Comparison of ENCODE assay signal across 8 cellular contexts in the genomic region with DNA sequence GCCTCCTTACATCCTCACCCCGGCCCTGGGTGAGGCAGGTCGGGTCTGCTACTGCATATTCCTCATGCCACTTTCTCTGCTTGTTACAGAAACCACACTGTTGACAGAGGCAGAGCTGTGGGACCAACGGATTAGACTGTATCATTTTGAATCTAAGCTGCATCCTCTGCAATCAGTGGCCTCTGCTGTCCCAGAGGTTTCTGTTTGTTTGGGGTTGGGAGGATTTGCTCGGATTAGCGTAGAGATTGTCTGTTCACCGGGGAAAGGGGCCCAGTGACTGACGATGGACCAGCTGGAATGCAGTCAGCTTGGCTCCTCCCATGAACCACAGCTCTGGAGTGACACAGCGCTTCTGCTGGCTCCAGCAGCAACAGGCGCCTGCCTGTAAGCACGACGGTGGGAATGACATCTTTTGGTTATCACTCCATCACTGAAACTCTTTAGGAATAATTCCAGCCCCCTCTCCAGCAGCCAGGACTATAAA. TPM values are rescaled to one million over a fixed set of nuclear protein-coding genes. Genes with fewer than 3 reads are reported as not detected.
DNase-seq lines count a peak whose midpoint lies in the region; ATAC-seq, FAIRE-seq and TF ChIP-seq lines count a peak whose summit lies in the region.

No MANE protein-coding gene starts in this region.

- CTCF ChIA-PET in PC-9 (lab: Charles Lee): interaction anchor here (0.5 kb wide), 1 partner anchor 417 kb away, joined by 6 read pairs; no protein-coding TSS in a partner anchor

- 0 out of 2 replicates have a peak, but pooled peaks cover 3% of the 10 kb centered on the region for H3K9me3 ChIP-seq in PC-9 (ENCODE audit: insufficient read depth, low read depth)
- no peaks in the 10 kb centered on the region for H3K9me3 ChIP-seq in neuronal stem cell (replicated peaks in 1 of 2; ENCODE audit: control insufficient read depth in 2 of 2, insufficient read depth in 1 of 2, low read depth in 1 of 2, low read length in 2 of 2)
- no peaks in the 10 kb centered on the region for H3K9me3 ChIP-seq in small intestine (ENCODE audit: control insufficient read depth, low read depth)

- peak overlapping the region; percentile 21 for H3K4me2 ChIP-seq in PC-9
- peak overlapping the region; percentile 40 for H3K4me2 ChIP-seq in neuronal stem cell (ENCODE audit: insufficient read depth, low read length, poor library complexity, severe bottlenecking)

- FAIRE-seq in D721Med (lab: Jason Lieb, UNC): peak; percentile 80
- no peak for FAIRE-seq in GM12891 (lab: Jason Lieb, UNC)
- FAIRE-seq in small intestine (lab: Jason Lieb, UNC): no peak

- H3K79me2 ChIP-seq in PC-9 (ENCODE audit: low read depth): no peaks in the 10 kb centered on the region

- TF ChIP-seq CTCF in D721Med (IDR thresholded peaks at IDR 0.05; ENCODE audit: insufficient read depth, missing control alignments) (no peak), PC-9 (conservative IDR thresholded peaks at IDR 0.05) (no peak)

- no CpG with 5 or more reads among the region's 11 CpGs for WGBS in neuronal stem cell (ENCODE audit: extremely low coverage in 2 of 2, insufficient read length in 2 of 2, insufficient replicate concordance in 1 of 2), 2 donors
- 3 to 4% (median 4%) methylated on average over 11 of the region's 11 CpGs for WGBS in small intestine, 3 donors

- BruUV-seq in PC-9 (replicated peaks; lab: Mats Ljungman, UMichigan): no TSS peak

- H2BK5ac ChIP-seq in neuronal stem cell (ENCODE audit: low read length): no peak overlapping the region

- H3K18ac ChIP-seq in neuronal stem cell (ENCODE audit: low read length): peak overlapping the region; percentile 94

- H2AK5ac ChIP-seq in neuronal stem cell (ENCODE audit: low read depth, low read length): no peak overlapping the region

- H3K14ac ChIP-seq in neuronal stem cell (ENCODE audit: low read length): no peak overlapping the region

- no peak for ATAC-seq in GM18909 (IDR thresholded peaks at IDR 0.05; ENCODE audit: poor library complexity, unreplicated experiment)
- no peak for ATAC-seq in GM21515 (IDR thresholded peaks at IDR 0.05; ENCODE audit: unreplicated experiment)

- H3K4ac ChIP-seq in neuronal stem cell (ENCODE audit: low read length): no peak overlapping the region

- no peaks in the 10 kb centered on the region for H3K79me1 ChIP-seq in neuronal stem cell (ENCODE audit: low read depth, low read length)

- H3K4me3 ChIP-seq in PC-9 (no peak overlapping the region), neuronal stem cell (ENCODE audit: low read length in 2 of 2) (no peak overlapping the region), small intestine (ENCODE audit: low read depth in 1 of 2, low read length in 2 of 2) (no peak overlapping the region)

- intact Hi-C loops in PC-9 (cut with micrococcal nuclease; ENCODE audit: unreplicated experiment): loop anchor here (2.0 kb wide), 3 partner anchors 26 to 52 kb away; no protein-coding TSS in a partner anchor

- no peaks in the 10 kb centered on the region for H4K20me1 ChIP-seq in PC-9 (ENCODE audit: insufficient read depth)

- H2AFZ ChIP-seq in PC-9: no peak overlapping the region
- peak overlapping the region; percentile 78 for H2AFZ ChIP-seq in neuronal stem cell (ENCODE audit: low read length)

- H4K8ac ChIP-seq in neuronal stem cell (ENCODE audit: low read depth, low read length): peak overlapping the region; percentile 25

- H3K36me3 ChIP-seq in PC-9 (ENCODE audit: low read depth) (no peaks in the 10 kb centered on the region), neuronal stem cell (replicated peaks in 1 of 2; ENCODE audit: control insufficient read depth in 2 of 2, insufficient read depth in 2 of 2, low read length in 2 of 2) (no peaks in the 10 kb centered on the region), small intestine (ENCODE audit: control insufficient read depth in 2 of 2, insufficient read depth in 2 of 2, low read length in 2 of 2) (no peaks in the 10 kb centered on the region)

- H2BK120ac ChIP-seq in neuronal stem cell (ENCODE audit: low read depth, low read length): no peak overlapping the region

- TF ChIP-seq POLR2A in GM12891 (IDR thresholded peaks at IDR 0.05; ENCODE audit: low read depth, low read length): no peak

- H2BK12ac ChIP-seq in neuronal stem cell (ENCODE audit: low read length): no peak overlapping the region

- H3K27ac ChIP-seq in PC-9: peak overlapping the region; percentile 22; the same call in 1 of the 2 replicates
- no peak overlapping the region for H3K27ac ChIP-seq in neuronal stem cell (replicated peaks; ENCODE audit: low read length)
- peak overlapping the region in 1 of 2 donors; percentile 19 for H3K27ac ChIP-seq in small intestine (ENCODE audit: low read depth in 1 of 2, low read length in 1 of 2)

- POLR2A ChIA-PET in PC-9 (lab: Charles Lee; ENCODE audit: unreplicated experiment): interaction anchor here (0.6 kb wide), 1 partner anchor 63 kb away, joined by 6 read pairs; no protein-coding TSS in a partner anchor

- peak; percentile 68 for DNase-seq in D721Med (ENCODE audit: insufficient read length, low spot score)
- peak; percentile 59 to 74 for DNase-seq in PC-9
- DNase-seq in fibroblast of the conjunctiva (ENCODE audit: low read depth): peak; percentile 40
- peak; percentile 67 for DNase-seq in neuronal stem cell (ENCODE audit: low spot score)
- DNase-seq in GM12891 (ENCODE audit: insufficient read length, low spot score): no peak
- DNase-seq in small intestine: no peak

- H4K91ac ChIP-seq in neuronal stem cell (ENCODE audit: low read depth, low read length, poor library complexity): peak overlapping the region; percentile 45

- H3K4me1 ChIP-seq in PC-9 (replicated peaks; ENCODE audit: insufficient read depth) (peaks cover 29% of the 10 kb centered on the region), neuronal stem cell (ENCODE audit: control insufficient read depth in 2 of 2, insufficient read depth in 1 of 2, low read depth in 1 of 2, low read length in 2 of 2) (peaks cover 5 to 13% of the 10 kb centered on the region in 2 donors), small intestine (ENCODE audit: control insufficient read depth in 2 of 2, insufficient read depth in 1 of 2, low read depth in 1 of 2, low read length in 1 of 2) (no peaks in the 10 kb centered on the region)

- no peak overlapping the region for H3K9ac ChIP-seq in neuronal stem cell (ENCODE audit: low read depth, low read length, poor library complexity)

- no peak overlapping the region for H3K23ac ChIP-seq in neuronal stem cell (ENCODE audit: low read depth, low read length, poor library complexity)

- H3K9me2 ChIP-seq in PC-9 (ENCODE audit: insufficient read depth): no peaks in the 10 kb centered on the region

- no peaks in the 10 kb centered on the region for H3K27me3 ChIP-seq in PC-9 (ENCODE audit: insufficient read depth, low read depth)
- peaks cover 0 to 3% (median 0%) of the 10 kb centered on the region in 3 experiments for H3K27me3 ChIP-seq in neuronal stem cell (ENCODE audit: control insufficient read depth in 3 of 3, insufficient read depth in 3 of 3, low read depth in 1 of 3, low read length in 3 of 3)
- H3K27me3 ChIP-seq in small intestine (ENCODE audit: control insufficient read depth in 2 of 2, insufficient read depth in 2 of 2, low read length in 2 of 2): no peaks in the 10 kb centered on the region

- H3F3A ChIP-seq in PC-9 (ENCODE audit: insufficient read depth, low read depth): peaks cover 6% of the 10 kb centered on the region; the same call in 1 of the 2 replicates

- H2BK15ac ChIP-seq in neuronal stem cell (ENCODE audit: low read length): no peak overlapping the region

TF ChIP-seq in GM12891, 5 proteins besides CTCF, POLR2A, EP300 and RAD21:
- no peak for TF ChIP-seq TAF1 (IDR thresholded peaks at IDR 0.05; ENCODE audit: low read depth, low read length)
- no peak for TF ChIP-seq POU2F2 (IDR thresholded peaks at IDR 0.05; ENCODE audit: low read depth, low read length)
- no peak for TF ChIP-seq PAX5 (IDR thresholded peaks at IDR 0.05; ENCODE audit: insufficient read depth, low read length, severe bottlenecking)
- no peak for TF ChIP-seq POLR2AphosphoS5 (IDR thresholded peaks at IDR 0.05; ENCODE audit: low read depth, low read length)
- TF ChIP-seq SPI1 (IDR thresholded peaks at IDR 0.05; ENCODE audit: low read depth, low read length): no peak

RNA-seq across cellular contexts. Expression of a gene that starts 37.3 kb away (rescaled TPM):
- total RNA-seq in PC-9 (2021): 4.6 and 6.0 TPM in 2 replicates
- polyA plus RNA-seq in neuronal stem cell (2013, experiment 1 of 2): 0.14 TPM
- polyA plus RNA-seq in neuronal stem cell (2013, experiment 2 of 2): 0.18 TPM
- polyA plus RNA-seq in GM12891 (2012; ENCODE audit: low read depth, missing spikeins): not detected
- polyA plus RNA-seq in small intestine: under 1 TPM in 2 of 3 donors, not detected in 1; 0.25 to 0.45 TPM

Comparison
In these comparisons a context has a peak if more than half of its experiments do, and no peak if none do; other contexts are left out.
1. DNase-seq: peak in D721Med (single experiment), PC-9 (2 of 2), fibroblast of the conjunctiva (single experiment) and neuronal stem cell (single experiment); none in GM12891 (single experiment) and small intestine (single experiment).